In genomic region chrX:132114607-132115006, GRCh38 we compare ENCODE assay signal across 17 cellular contexts. TPM values are rescaled to one million over a fixed set of nuclear protein-coding genes. Genes with fewer than 3 reads are reported as not detected.
"Had no signal": no experiment of that assay in that cellular context is flagged by ENCODE, and none has a peak within 500 bp of the region (broad histone marks: within the 10 kb centered on the region; RNA-seq: fewer than 3 reads in every experiment).

No MANE protein-coding gene starts in this region.

- H3K4me3 Mint-ChIP-seq: activated CD8-positive, alpha-beta T cell treated with anti-CD3 and anti-CD28 coated beads, Interleukin-2, amount 10 ng/mL, durations not matched to agents 7 days and 5 days; activated naive CD8-positive, alpha-beta T cell treated with anti-CD3 and anti-CD28 coated beads, Interleukin-2, amount 50 U/mL, for 24 hours; activated T-helper 1 cell treated with anti-CD3 and anti-CD28 coated beads, Interleukin-12 subunit alpha, Interleukin-12 subunit beta, Interleukin-2, Interleukin-4 antibody, amounts not matched to agents 30 ng/mL and 10 ng/mL and 1 ng/mL, durations not matched to agents 14 hours and 24 hours and 36 hours; memory B cell; natural killer cell treated with Interleukin-12 subunit alpha and Interleukin-12 subunit beta and Interleukin-15 and Interleukin-18, amount 100 ng/mL, for 72 hours had no signal

- DNase-seq: activated CD4-positive, alpha-beta T cell treated with anti-CD3 and anti-CD28 coated beads for 4 hours; activated CD8-positive, alpha-beta memory T cell treated with anti-CD3 and anti-CD28 coated beads, Interleukin-2, amount 50 U/mL, for 48 hours; activated CD8-positive, alpha-beta T cell treated with anti-CD3 and anti-CD28 coated beads, Interleukin-2, amount 10 ng/mL, durations not matched to agents 7 days and 5 days; activated naive CD4-positive, alpha-beta T cell; activated naive CD8-positive, alpha-beta T cell treated with anti-CD3 and anti-CD28 coated beads, Interleukin-2, amount 50 U/mL, for 24 hours; left lung; nucleus accumbens; stomach; thyroid gland had no signal

- FAIRE-seq: small intestine had no signal

- H3K27me3 ChIP-seq: esophagus muscularis mucosa, right atrium auricular region, thyroid gland, vagina had no signal

- ATAC-seq: activated CD8-positive, alpha-beta T cell treated with anti-CD3 and anti-CD28 coated beads, Interleukin-2, amount 10 ng/mL, durations not matched to agents 7 days and 5 days; activated naive CD8-positive, alpha-beta T cell treated with anti-CD3 and anti-CD28 coated beads, Interleukin-2, amount 50 U/mL, for 24 hours; left lung; natural killer cell treated with Interleukin-12 subunit alpha and Interleukin-12 subunit beta and Interleukin-15 and Interleukin-18, amount 100 ng/mL, for 72 hours had no signal

- H3K27me3 Mint-ChIP-seq: activated naive CD8-positive, alpha-beta T cell treated with anti-CD3 and anti-CD28 coated beads, Interleukin-2, amount 50 U/mL, for 24 hours; memory B cell had no signal

- H3K4me1 Mint-ChIP-seq: activated naive CD8-positive, alpha-beta T cell treated with anti-CD3 and anti-CD28 coated beads, Interleukin-2, amount 50 U/mL, for 24 hours; memory B cell had no signal

- H3K27ac Mint-ChIP-seq: activated CD8-positive, alpha-beta T cell treated with anti-CD3 and anti-CD28 coated beads, Interleukin-2, amount 10 ng/mL, durations not matched to agents 7 days and 5 days; activated naive CD8-positive, alpha-beta T cell treated with anti-CD3 and anti-CD28 coated beads, Interleukin-2, amount 50 U/mL, for 24 hours; activated T-helper 1 cell treated with anti-CD3 and anti-CD28 coated beads, Interleukin-12 subunit alpha, Interleukin-12 subunit beta, Interleukin-2, Interleukin-4 antibody, amounts not matched to agents 30 ng/mL and 10 ng/mL and 1 ng/mL, durations not matched to agents 14 hours and 24 hours and 36 hours; natural killer cell treated with Interleukin-12 subunit alpha and Interleukin-12 subunit beta and Interleukin-15 and Interleukin-18, amount 100 ng/mL, for 72 hours had no signal

- H3K27ac ChIP-seq: esophagus muscularis mucosa, left lung, right atrium auricular region, stomach, thyroid gland, vagina had no signal

- H3K9me3 ChIP-seq: esophagus muscularis mucosa, left lung, right atrium auricular region, stomach, thyroid gland, vagina had no signal

- H3K36me3 ChIP-seq: esophagus muscularis mucosa, left lung, right atrium auricular region, stomach, thyroid gland, vagina had no signal

- H3K36me3 Mint-ChIP-seq: memory B cell; natural killer cell treated with Interleukin-12 subunit alpha and Interleukin-12 subunit beta and Interleukin-15 and Interleukin-18, amount 100 ng/mL, for 72 hours had no signal

- H3K4me1 ChIP-seq: esophagus muscularis mucosa, left lung, right atrium auricular region, stomach, thyroid gland, vagina had no signal

- H3K9me3 Mint-ChIP-seq: activated naive CD8-positive, alpha-beta T cell treated with anti-CD3 and anti-CD28 coated beads, Interleukin-2, amount 50 U/mL, for 24 hours; activated T-helper 1 cell treated with anti-CD3 and anti-CD28 coated beads, Interleukin-12 subunit alpha, Interleukin-12 subunit beta, Interleukin-2, Interleukin-4 antibody, amounts not matched to agents 30 ng/mL and 10 ng/mL and 1 ng/mL, durations not matched to agents 14 hours and 24 hours and 36 hours; memory B cell; natural killer cell treated with Interleukin-12 subunit alpha and Interleukin-12 subunit beta and Interleukin-15 and Interleukin-18, amount 100 ng/mL, for 72 hours had no signal

- H3K4me3 ChIP-seq: esophagus muscularis mucosa, left lung, right atrium auricular region, stomach, thyroid gland, vagina had no signal

RNA-seq across cellular contexts. Expression of gene FRMD7, which starts 13.2 kb away (rescaled TPM):
- total RNA-seq: activated CD8-positive, alpha-beta T cell treated with anti-CD3 and anti-CD28 coated beads, Interleukin-2, amount 10 ng/mL, durations not matched to agents 7 days and 5 days; activated T-helper 1 cell treated with anti-CD3 and anti-CD28 coated beads, Interleukin-12 subunit alpha, Interleukin-12 subunit beta, Interleukin-2, Interleukin-4 antibody, amounts not matched to agents 30 ng/mL and 10 ng/mL and 1 ng/mL, durations not matched to agents 14 hours and 24 hours and 36 hours; esophagus muscularis mucosa; fibroblast of villous mesenchyme; left lung; natural killer cell treated with Interleukin-12 subunit alpha and Interleukin-12 subunit beta and Interleukin-15 and Interleukin-18, amount 100 ng/mL, for 72 hours; right atrium auricular region; stomach; thyroid gland; vagina had no signal
- polyA plus RNA-seq: small intestine, stomach had no signal
